Comparison of ENCODE assay signal across 15 cellular contexts in the genomic region with DNA sequence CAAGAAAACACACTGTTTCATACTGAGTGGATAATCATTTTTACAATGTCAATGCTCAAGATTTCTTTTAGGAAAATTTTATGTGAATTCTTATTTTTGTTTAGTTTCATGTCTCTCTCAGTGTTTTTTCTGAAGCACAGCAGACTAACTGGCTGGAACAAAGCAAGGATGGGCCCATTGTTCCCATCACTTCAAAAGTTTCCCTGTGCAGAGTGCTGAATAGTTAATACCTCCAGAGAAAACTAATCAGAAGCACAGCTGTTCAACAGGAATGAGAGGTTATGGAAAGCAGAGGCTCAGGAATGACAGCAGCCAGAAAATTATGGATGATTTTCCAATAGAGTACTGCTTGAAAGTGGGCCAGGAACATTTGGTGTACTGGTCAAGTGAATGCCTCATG.
A peak's percentile ranks its signal among the peaks of the same experiment; 100 is the strongest.
DNase-seq lines count a peak whose midpoint lies in the region; ATAC-seq and TF ChIP-seq lines count a peak whose summit lies in the region.
"Had no signal": no experiment of that assay in that cellular context is flagged by ENCODE, and none has a peak within 500 bp of the region (broad histone marks: within the 10 kb centered on the region; RNA-seq: fewer than 3 reads in every experiment).

No MANE protein-coding gene starts in this region.

- H3K79me2 ChIP-seq in SK-N-SH (ENCODE audit: insufficient read depth), result no peaks in the 10 kb centered on the region
- no peaks in the 10 kb centered on the region for H3K79me2 ChIP-seq in OCI-LY7 (ENCODE audit: insufficient read depth, low read depth, low read length)

- H3K27ac Mint-ChIP-seq in osteocyte (ENCODE audit: unreplicated experiment), result peak overlapping the region; percentile 62
- H3K27ac Mint-ChIP-seq: CD4-positive, alpha-beta T cell had no signal

- H3K4me3 ChIP-seq in SK-N-SH (ENCODE audit: low read depth in 2 of 2, low read length in 1 of 2) (no peak overlapping the region), OCI-LY7 (ENCODE audit: low read depth, low read length, poor library complexity, severe bottlenecking) (no peak overlapping the region), psoas muscle (no peak overlapping the region), heart left ventricle (no peak overlapping the region)
- H3K4me3 ChIP-seq: A549, HAP-1 had no signal

- no peak overlapping the region for H3K27ac ChIP-seq in SK-N-SH (ENCODE audit: low read depth in 2 of 2, low read length in 1 of 2)
- no peak overlapping the region for H3K27ac ChIP-seq in OCI-LY7 (ENCODE audit: low read depth, low read length, poor library complexity, severe bottlenecking)
- H3K27ac ChIP-seq in psoas muscle, result no peak overlapping the region
- H3K27ac ChIP-seq in heart left ventricle, result no peak overlapping the region
- H3K27ac ChIP-seq: 22Rv1, A549, C4-2B had no signal

- ATAC-seq in SK-N-SH treated with all-trans-retinoic acid at 6 μM for 48 hours (no peak), HG03442 (IDR thresholded peaks at IDR 0.05; ENCODE audit: unreplicated experiment) (no peak), psoas muscle (no peak), heart left ventricle (no peak)
- ATAC-seq: A549 had no signal

- peaks cover 38% of the 10 kb centered on the region for H3K4me1 Mint-ChIP-seq in osteocyte (ENCODE audit: unreplicated experiment)

- CTCF ChIA-PET in SK-N-SH (lab: Yijun Ruan, JAX) (no interaction called here), OCI-LY7 (lab: Charles Lee; ENCODE audit: unreplicated experiment) (no interaction called here)

- no peak for TF ChIP-seq POLR2A in heart left ventricle (IDR thresholded peaks at IDR 0.05)

- H3K4me2 ChIP-seq in SK-N-SH, result no peak overlapping the region
- no peak overlapping the region for H3K4me2 ChIP-seq in OCI-LY7 (ENCODE audit: low read length)
- H3K4me2 ChIP-seq: A549 had no signal

- no peak for TF ChIP-seq RAD21 in SK-N-SH (IDR thresholded peaks at IDR 0.05; ENCODE audit: low read length)

- H3F3A ChIP-seq in SK-N-SH (replicated peaks; ENCODE audit: insufficient read depth), result peaks cover 19% of the 10 kb centered on the region

- H4K20me1 ChIP-seq in SK-N-SH (ENCODE audit: insufficient read depth), result no peaks in the 10 kb centered on the region
- no peaks in the 10 kb centered on the region for H4K20me1 ChIP-seq in OCI-LY7 (ENCODE audit: insufficient read depth, low read length)

- no peak overlapping the region for H3K4me3 Mint-ChIP-seq in osteocyte (ENCODE audit: unreplicated experiment)
- H3K4me3 Mint-ChIP-seq: CD4-positive, alpha-beta T cell had no signal

- peaks cover 0 to 7% of the 10 kb centered on the region in 2 experiments; a peak in 1 of 4 replicates for H3K4me1 ChIP-seq in SK-N-SH (ENCODE audit: control insufficient read depth in 1 of 2, insufficient read depth in 2 of 2, low read depth in 1 of 2, low read length in 1 of 2)
- H3K4me1 ChIP-seq in OCI-LY7 (ENCODE audit: insufficient read depth, low read length, poor library complexity, severe bottlenecking), result no peaks in the 10 kb centered on the region
- H3K4me1 ChIP-seq in psoas muscle, result no peaks in the 10 kb centered on the region
- H3K4me1 ChIP-seq in heart left ventricle, result no peaks in the 10 kb centered on the region
- H3K4me1 ChIP-seq: Caco-2, HAP-1 had no signal

- TF ChIP-seq CTCF in SK-N-SH (IDR thresholded peaks at IDR 0.05) (no peak), OCI-LY7 (conservative IDR thresholded peaks at IDR 0.05; ENCODE audit: low read length) (no peak), osteocyte (IDR thresholded peaks at IDR 0.05) (no peak), psoas muscle (IDR thresholded peaks at IDR 0.05) (no peak), heart left ventricle (IDR thresholded peaks at IDR 0.05) (no peak)

- peaks cover 17% of the 10 kb centered on the region for H3K9me3 Mint-ChIP-seq in osteocyte (ENCODE audit: unreplicated experiment)

- intact Hi-C loops in OCI-LY7 (cut with micrococcal nuclease; ENCODE audit: unreplicated experiment), result no loop called here
- intact Hi-C loops in psoas muscle (cut with DNase I), result no loop called here
- intact Hi-C loops in heart left ventricle (cut with DNase I), result no loop called here

- H3K9me2 ChIP-seq in SK-N-SH (no peaks in the 10 kb centered on the region), OCI-LY7 (ENCODE audit: insufficient read depth, low read length) (no peaks in the 10 kb centered on the region)

- H3K9ac ChIP-seq in SK-N-SH, result no peak overlapping the region

- 0 out of 2 replicates have a peak overlapping the region, but pooled peaks have one; percentile 44 for H2AFZ ChIP-seq in SK-N-SH (ENCODE audit: low read depth)
- H2AFZ ChIP-seq in OCI-LY7 (ENCODE audit: low read length), result peak overlapping the region; percentile 59; the same call in 1 of the 2 replicates

- no peak for DNase-seq in SK-N-SH
- no peak for DNase-seq in OCI-LY7 (ENCODE audit: low spot score)
- DNase-seq in fibroblast of peridontal ligament (ENCODE audit: extremely low read depth), result peak; percentile 17
- no peak for DNase-seq in osteocyte (ENCODE audit: extremely low spot score, unreplicated experiment)
- no peak for DNase-seq in psoas muscle
- DNase-seq in heart left ventricle, result no peak
- DNase-seq: AML-193; Caco-2; CD4-positive, alpha-beta T cell had no signal

- H3K27me3 Mint-ChIP-seq in osteocyte (ENCODE audit: unreplicated experiment), result no peaks in the 10 kb centered on the region
- H3K27me3 Mint-ChIP-seq: CD4-positive, alpha-beta T cell had no signal

- no TSS peak for BruUV-seq in OCI-LY7 (replicated peaks; lab: Mats Ljungman, UMichigan)

- H3K27me3 ChIP-seq in SK-N-SH (ENCODE audit: insufficient read depth), result no peaks in the 10 kb centered on the region
- no peaks in the 10 kb centered on the region for H3K27me3 ChIP-seq in psoas muscle (ENCODE audit: insufficient read depth in 3 of 3, low read length in 2 of 3)
- no peaks in the 10 kb centered on the region for H3K27me3 ChIP-seq in heart left ventricle

- H3K36me3 ChIP-seq in SK-N-SH (replicated peaks in 1 of 2; ENCODE audit: control insufficient read depth in 1 of 2, insufficient read depth in 2 of 2, low read length in 1 of 2) (peaks cover 0 to 7% of the 10 kb centered on the region in 2 experiments), OCI-LY7 (ENCODE audit: insufficient read depth, low read length) (no peaks in the 10 kb centered on the region), psoas muscle (ENCODE audit: insufficient read depth in 1 of 2, low read depth in 1 of 2) (no peaks in the 10 kb centered on the region), heart left ventricle (no peaks in the 10 kb centered on the region)
- H3K36me3 ChIP-seq: HAP-1 had no signal

- no peak for TF ChIP-seq EP300 in SK-N-SH (IDR thresholded peaks at IDR 0.05; ENCODE audit: borderline replicate concordance in 1 of 2, low read depth in 1 of 2, low read length in 1 of 2)

- peaks cover 17% of the 10 kb centered on the region for H3K36me3 Mint-ChIP-seq in osteocyte (ENCODE audit: unreplicated experiment)

- peaks cover 16% of the 10 kb centered on the region for H3K9me3 ChIP-seq in SK-N-SH
- H3K9me3 ChIP-seq in OCI-LY7 (ENCODE audit: low read length), result peaks cover 9% of the 10 kb centered on the region; the same call in 1 of the 2 replicates
- H3K9me3 ChIP-seq in psoas muscle, result no peaks in the 10 kb centered on the region
- H3K9me3 ChIP-seq in heart left ventricle, result peaks cover 0 to 12% (median 0%) of the 10 kb centered on the region in 12 donors
- H3K9me3 ChIP-seq: HAP-1 had no signal

- POLR2A ChIA-PET in SK-N-SH (lab: Yijun Ruan, JAX) (no interaction called here), OCI-LY7 (lab: Charles Lee) (no interaction called here)

TF ChIP-seq in SK-N-SH, 30 proteins besides CTCF, POLR2A, EP300 and RAD21 (continues in another document):
- no peak for TF ChIP-seq GATA2 (CRISPR knock-in tag; IDR thresholded peaks at IDR 0.05)
- TF ChIP-seq SIN3A (IDR thresholded peaks at IDR 0.05; ENCODE audit: borderline replicate concordance, low read depth, low read length), result no peak
- TF ChIP-seq MEF2A (IDR thresholded peaks at IDR 0.05; ENCODE audit: borderline replicate concordance, low read depth), result no peak
- TF ChIP-seq, protein P1, sequence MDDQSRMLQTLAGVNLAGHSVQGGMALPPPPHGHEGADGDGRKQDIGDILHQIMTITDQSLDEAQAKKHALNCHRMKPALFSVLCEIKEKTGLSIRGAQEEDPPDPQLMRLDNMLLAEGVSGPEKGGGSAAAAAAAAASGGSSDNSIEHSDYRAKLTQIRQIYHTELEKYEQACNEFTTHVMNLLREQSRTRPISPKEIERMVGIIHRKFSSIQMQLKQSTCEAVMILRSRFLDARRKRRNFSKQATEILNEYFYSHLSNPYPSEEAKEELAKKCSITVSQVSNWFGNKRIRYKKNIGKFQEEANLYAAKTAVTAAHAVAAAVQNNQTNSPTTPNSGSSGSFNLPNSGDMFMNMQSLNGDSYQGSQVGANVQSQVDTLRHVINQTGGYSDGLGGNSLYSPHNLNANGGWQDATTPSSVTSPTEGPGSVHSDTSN (IDR thresholded peaks at IDR 0.05), result no peak
- no peak for TF ChIP-seq NRF1 (IDR thresholded peaks at IDR 0.05; ENCODE audit: low read depth, low read length)

TF ChIP-seq in SK-N-SH treated with all-trans-retinoic acid at 6 μM for 48 hours, 23 proteins besides CTCF, POLR2A, EP300 and RAD21 (continues in another document):
- TF ChIP-seq RARB (CRISPR knock-in tag; IDR thresholded peaks at IDR 0.05) (no peak), ZFP3 (CRISPR knock-in tag; IDR thresholded peaks at IDR 0.05) (no peak), CSDC2 (CRISPR knock-in tag; IDR thresholded peaks at IDR 0.05) (no peak), PPARA (CRISPR knock-in tag; IDR thresholded peaks at IDR 0.05; ENCODE audit: borderline replicate concordance) (no peak), SNAI2 (CRISPR knock-in tag; IDR thresholded peaks at IDR 0.05) (no peak)
- TF ChIP-seq, protein P2, sequence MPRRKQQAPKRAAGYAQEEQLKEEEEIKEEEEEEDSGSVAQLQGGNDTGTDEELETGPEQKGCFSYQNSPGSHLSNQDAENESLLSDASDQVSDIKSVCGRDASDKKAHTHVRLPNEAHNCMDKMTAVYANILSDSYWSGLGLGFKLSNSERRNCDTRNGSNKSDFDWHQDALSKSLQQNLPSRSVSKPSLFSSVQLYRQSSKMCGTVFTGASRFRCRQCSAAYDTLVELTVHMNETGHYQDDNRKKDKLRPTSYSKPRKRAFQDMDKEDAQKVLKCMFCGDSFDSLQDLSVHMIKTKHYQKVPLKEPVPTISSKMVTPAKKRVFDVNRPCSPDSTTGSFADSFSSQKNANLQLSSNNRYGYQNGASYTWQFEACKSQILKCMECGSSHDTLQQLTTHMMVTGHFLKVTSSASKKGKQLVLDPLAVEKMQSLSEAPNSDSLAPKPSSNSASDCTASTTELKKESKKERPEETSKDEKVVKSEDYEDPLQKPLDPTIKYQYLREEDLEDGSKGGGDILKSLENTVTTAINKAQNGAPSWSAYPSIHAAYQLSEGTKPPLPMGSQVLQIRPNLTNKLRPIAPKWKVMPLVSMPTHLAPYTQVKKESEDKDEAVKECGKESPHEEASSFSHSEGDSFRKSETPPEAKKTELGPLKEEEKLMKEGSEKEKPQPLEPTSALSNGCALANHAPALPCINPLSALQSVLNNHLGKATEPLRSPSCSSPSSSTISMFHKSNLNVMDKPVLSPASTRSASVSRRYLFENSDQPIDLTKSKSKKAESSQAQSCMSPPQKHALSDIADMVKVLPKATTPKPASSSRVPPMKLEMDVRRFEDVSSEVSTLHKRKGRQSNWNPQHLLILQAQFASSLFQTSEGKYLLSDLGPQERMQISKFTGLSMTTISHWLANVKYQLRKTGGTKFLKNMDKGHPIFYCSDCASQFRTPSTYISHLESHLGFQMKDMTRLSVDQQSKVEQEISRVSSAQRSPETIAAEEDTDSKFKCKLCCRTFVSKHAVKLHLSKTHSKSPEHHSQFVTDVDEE (CRISPR knock-in tag; IDR thresholded peaks at IDR 0.05), result no peak
